In the genomic region with DNA sequence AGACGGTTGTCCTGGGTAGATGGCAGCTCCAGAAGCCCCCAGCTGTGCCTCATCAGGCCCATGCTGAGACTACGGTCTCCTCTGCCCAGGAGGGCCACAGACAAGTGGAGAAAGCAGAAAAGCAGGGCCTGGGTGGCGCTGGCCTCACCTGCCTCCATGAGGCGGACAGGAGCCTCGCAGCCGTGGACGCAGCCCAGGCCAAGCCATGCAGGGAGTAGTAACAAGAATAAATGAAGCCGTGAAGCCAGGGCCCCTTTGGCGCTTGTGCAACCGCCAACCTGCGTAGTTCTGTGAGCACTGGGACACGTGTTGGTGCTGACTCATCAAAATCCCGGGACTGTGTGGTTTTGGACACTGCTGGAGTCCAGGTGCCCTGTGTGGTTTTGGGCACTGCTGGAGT, we compare ENCODE assay signal across 3 cellular contexts.
TF ChIP-seq lines count a peak whose summit lies in the region.

No MANE protein-coding gene starts in this region.

TF ChIP-seq in A549, 52 proteins besides CTCF, POLR2A, EP300 and RAD21:
- TF ChIP-seq MAFK (IDR thresholded peaks at IDR 0.05; ENCODE audit: partially characterized antibody) (peak; percentile 88), RNF2 (IDR thresholded peaks at IDR 0.05; ENCODE audit: borderline replicate concordance, low read depth) (no peak)

TF ChIP-seq in HCT116, 20 proteins besides CTCF, POLR2A, EP300 and RAD21:
- no peak for TF ChIP-seq POLR2AphosphoS5 (IDR thresholded peaks at IDR 0.05; ENCODE audit: low read depth, low read length)
- no peak for TF ChIP-seq SP1 (IDR thresholded peaks at IDR 0.05; ENCODE audit: low read depth)
TF ChIP-seq in HCT116: peak in this region for 0.

TF ChIP-seq in WTC11, 78 proteins besides CTCF, POLR2A, EP300 and RAD21 (continued from another document):
- TF ChIP-seq ZNF423 (CRISPR knock-in tag; IDR thresholded peaks at IDR 0.05), result peak; percentile 91
